Comparison of ENCODE assay signal across 2 cellular contexts in the genomic region with DNA sequence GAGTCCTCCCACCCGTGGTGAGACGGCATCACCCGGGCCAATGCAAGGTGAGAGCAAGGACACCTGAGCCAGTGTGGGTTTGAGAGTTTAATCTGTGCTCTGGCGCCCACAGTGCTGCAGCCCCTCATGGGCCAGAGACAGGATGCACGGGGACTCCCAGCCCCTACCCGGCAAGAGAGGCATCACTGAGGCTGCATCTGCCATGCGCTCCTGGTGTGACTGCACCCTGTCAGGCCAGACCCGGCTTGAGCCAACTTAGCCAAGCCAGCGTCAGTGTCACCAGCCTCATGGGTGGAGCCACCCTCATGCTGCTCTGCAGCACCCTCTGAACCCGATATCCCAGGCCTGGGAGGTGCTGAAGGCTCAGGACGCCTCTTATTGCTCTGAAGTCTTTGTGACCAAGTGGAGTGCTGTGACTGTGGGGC.
TF ChIP-seq lines count a peak whose summit lies in the region.

No MANE protein-coding gene starts in this region.

TF ChIP-seq in SK-N-SH, 30 proteins besides CTCF, POLR2A, EP300 and RAD21:
- TF ChIP-seq, protein P1, sequence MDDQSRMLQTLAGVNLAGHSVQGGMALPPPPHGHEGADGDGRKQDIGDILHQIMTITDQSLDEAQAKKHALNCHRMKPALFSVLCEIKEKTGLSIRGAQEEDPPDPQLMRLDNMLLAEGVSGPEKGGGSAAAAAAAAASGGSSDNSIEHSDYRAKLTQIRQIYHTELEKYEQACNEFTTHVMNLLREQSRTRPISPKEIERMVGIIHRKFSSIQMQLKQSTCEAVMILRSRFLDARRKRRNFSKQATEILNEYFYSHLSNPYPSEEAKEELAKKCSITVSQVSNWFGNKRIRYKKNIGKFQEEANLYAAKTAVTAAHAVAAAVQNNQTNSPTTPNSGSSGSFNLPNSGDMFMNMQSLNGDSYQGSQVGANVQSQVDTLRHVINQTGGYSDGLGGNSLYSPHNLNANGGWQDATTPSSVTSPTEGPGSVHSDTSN (IDR thresholded peaks at IDR 0.05): no peak
- no peak for TF ChIP-seq GATA2 (CRISPR knock-in tag; IDR thresholded peaks at IDR 0.05)

TF ChIP-seq in SK-N-SH treated with all-trans-retinoic acid at 6 μM for 48 hours, 23 proteins besides CTCF, POLR2A, EP300 and RAD21 (continued from another document):
- TF ChIP-seq, protein P2, sequence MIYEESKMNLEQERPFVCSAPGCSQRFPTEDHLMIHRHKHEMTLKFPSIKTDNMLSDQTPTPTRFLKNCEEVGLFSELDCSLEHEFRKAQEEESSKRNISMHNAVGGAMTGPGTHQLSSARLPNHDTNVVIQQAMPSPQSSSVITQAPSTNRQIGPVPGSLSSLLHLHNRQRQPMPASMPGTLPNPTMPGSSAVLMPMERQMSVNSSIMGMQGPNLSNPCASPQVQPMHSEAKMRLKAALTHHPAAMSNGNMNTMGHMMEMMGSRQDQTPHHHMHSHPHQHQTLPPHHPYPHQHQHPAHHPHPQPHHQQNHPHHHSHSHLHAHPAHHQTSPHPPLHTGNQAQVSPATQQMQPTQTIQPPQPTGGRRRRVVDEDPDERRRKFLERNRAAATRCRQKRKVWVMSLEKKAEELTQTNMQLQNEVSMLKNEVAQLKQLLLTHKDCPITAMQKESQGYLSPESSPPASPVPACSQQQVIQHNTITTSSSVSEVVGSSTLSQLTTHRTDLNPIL (CRISPR knock-in tag; IDR thresholded peaks at IDR 0.05; ENCODE audit: low read depth): no peak
- TF ChIP-seq ISL1 (CRISPR knock-in tag; IDR thresholded peaks at IDR 0.05): no peak
- TF ChIP-seq ARNTL (CRISPR knock-in tag; IDR thresholded peaks at IDR 0.05; ENCODE audit: borderline replicate concordance, low read depth): no peak
- TF ChIP-seq BACH2 (CRISPR knock-in tag; IDR thresholded peaks at IDR 0.05; ENCODE audit: borderline replicate concordance): no peak
- TF ChIP-seq, protein P3, sequence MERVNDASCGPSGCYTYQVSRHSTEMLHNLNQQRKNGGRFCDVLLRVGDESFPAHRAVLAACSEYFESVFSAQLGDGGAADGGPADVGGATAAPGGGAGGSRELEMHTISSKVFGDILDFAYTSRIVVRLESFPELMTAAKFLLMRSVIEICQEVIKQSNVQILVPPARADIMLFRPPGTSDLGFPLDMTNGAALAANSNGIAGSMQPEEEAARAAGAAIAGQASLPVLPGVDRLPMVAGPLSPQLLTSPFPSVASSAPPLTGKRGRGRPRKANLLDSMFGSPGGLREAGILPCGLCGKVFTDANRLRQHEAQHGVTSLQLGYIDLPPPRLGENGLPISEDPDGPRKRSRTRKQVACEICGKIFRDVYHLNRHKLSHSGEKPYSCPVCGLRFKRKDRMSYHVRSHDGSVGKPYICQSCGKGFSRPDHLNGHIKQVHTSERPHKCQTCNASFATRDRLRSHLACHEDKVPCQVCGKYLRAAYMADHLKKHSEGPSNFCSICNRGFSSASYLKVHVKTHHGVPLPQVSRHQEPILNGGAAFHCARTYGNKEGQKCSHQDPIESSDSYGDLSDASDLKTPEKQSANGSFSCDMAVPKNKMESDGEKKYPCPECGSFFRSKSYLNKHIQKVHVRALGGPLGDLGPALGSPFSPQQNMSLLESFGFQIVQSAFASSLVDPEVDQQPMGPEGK (CRISPR knock-in tag; IDR thresholded peaks at IDR 0.05; ENCODE audit: borderline replicate concordance): no peak
- no peak for TF ChIP-seq CSDC2 (CRISPR knock-in tag; IDR thresholded peaks at IDR 0.05)
- no peak for TF ChIP-seq ZFP3 (CRISPR knock-in tag; IDR thresholded peaks at IDR 0.05)
- no peak for TF ChIP-seq ZNF565 (CRISPR knock-in tag; conservative IDR thresholded peaks at IDR 0.05; ENCODE audit: low read depth)
- no peak for TF ChIP-seq GLIS3 (CRISPR knock-in tag; IDR thresholded peaks at IDR 0.05)
TF ChIP-seq in SK-N-SH treated with all-trans-retinoic acid at 6 μM for 48 hours: peak in this region for 0.
